In the genomic region with DNA sequence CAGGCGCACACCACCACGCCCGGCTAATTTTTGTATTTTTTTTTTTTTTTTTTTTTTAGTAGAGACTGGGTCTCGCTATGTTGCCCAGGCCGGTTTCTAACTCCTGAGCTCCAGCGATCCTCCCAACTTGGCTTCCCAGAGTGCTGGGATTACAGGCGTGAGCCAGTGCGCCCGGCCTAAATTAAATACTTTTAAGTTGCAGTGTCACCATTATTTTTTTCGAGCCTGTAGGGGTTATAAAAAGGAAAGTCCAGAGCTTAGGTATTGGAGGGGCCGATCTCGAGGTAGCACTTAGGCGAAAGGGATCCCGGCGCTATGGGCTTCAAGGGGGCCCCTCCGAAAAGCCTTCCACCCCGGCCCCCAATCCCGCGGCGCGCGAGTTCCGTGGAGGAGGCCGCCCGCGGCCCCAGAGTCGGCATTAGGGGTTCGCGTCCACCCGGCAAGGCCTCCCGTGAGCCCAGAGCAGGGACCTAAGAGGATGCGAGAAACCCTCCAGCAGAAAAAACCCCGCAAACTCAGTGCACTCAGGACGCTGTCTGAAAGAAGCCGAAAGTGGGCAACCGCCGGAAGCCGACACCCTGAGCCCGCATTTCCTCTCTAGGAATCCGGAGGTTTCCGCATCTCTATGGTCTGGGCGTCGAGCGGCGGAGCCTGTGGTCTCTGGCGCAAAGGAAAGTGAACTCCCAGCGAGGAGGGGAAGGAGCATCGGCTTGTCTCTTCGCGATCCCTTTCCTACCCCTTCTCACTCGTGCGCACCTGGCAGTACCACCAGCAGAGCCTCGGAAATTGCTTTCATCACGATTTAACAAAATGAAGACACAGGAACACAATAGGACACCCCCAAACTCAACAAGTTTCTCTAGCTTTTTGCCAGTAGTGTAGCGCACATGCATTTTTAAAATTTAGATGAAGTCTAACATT, we compare ENCODE assay signal across 8 cellular contexts. TPM values are rescaled to one million over a fixed set of nuclear protein-coding genes. Genes with fewer than 3 reads are reported as not detected.
DNase-seq lines count a peak whose midpoint lies in the region; ATAC-seq and TF ChIP-seq lines count a peak whose summit lies in the region.

No MANE protein-coding gene starts in this region.

- H3K27me3 ChIP-seq in IMR-90 (ENCODE audit: control insufficient read depth, insufficient read depth, low read length) (no peaks in the 10 kb centered on the region), PC-9 (ENCODE audit: insufficient read depth, low read depth) (no peaks in the 10 kb centered on the region), esophagus muscularis mucosa (no peaks in the 10 kb centered on the region), muscle layer of duodenum (ENCODE audit: low read depth, low read length) (no peaks in the 10 kb centered on the region)

- H4K5ac ChIP-seq in IMR-90 (ENCODE audit: low read depth, low read length): peak overlapping the region; percentile 100

- TF ChIP-seq EP300 in esophagus muscularis mucosa (IDR thresholded peaks at IDR 0.05): no peak

- H3K9me2 ChIP-seq in PC-9 (ENCODE audit: insufficient read depth): no peaks in the 10 kb centered on the region

- H3K36me3 Mint-ChIP-seq in Calu3 (ENCODE audit: insufficient read depth, unreplicated experiment): peaks cover 9% of the 10 kb centered on the region
- no peaks in the 10 kb centered on the region for H3K36me3 Mint-ChIP-seq in activated T-cell treated with anti-CD3 and anti-CD28 coated beads, Interleukin-2, amount 50 U/mL, for 4 hours (ENCODE audit: insufficient read depth)

- TF ChIP-seq POLR2A in IMR-90 (IDR thresholded peaks at IDR 0.05; ENCODE audit: low read depth, low read length) (peak; percentile 83), esophagus muscularis mucosa (IDR thresholded peaks at IDR 0.05; ENCODE audit: low read depth) (no peak)

- H3K9me3 ChIP-seq in IMR-90 (ENCODE audit: control insufficient read depth, insufficient read depth, low read length): no peaks in the 10 kb centered on the region
- H3K9me3 ChIP-seq in PC-9 (ENCODE audit: insufficient read depth, low read depth): no peaks in the 10 kb centered on the region
- no peaks in the 10 kb centered on the region for H3K9me3 ChIP-seq in esophagus muscularis mucosa
- no peaks in the 10 kb centered on the region for H3K9me3 ChIP-seq in muscle layer of duodenum (ENCODE audit: control insufficient read depth in 1 of 2, low read length in 2 of 2)

- peak overlapping the region; percentile 87 for H3K56ac ChIP-seq in IMR-90 (ENCODE audit: extremely low read depth, insufficient read depth, low read length)

- no peaks in the 10 kb centered on the region for H3K4me1 Mint-ChIP-seq in Calu3 (ENCODE audit: low read depth, unreplicated experiment)
- peaks cover 24% of the 10 kb centered on the region for H3K4me1 Mint-ChIP-seq in activated T-cell treated with anti-CD3 and anti-CD28 coated beads, Interleukin-2, amount 50 U/mL, for 4 hours (ENCODE audit: low read depth)

- H4K91ac ChIP-seq in IMR-90 (ENCODE audit: insufficient read depth, low read depth, low read length): peak overlapping the region; percentile 89

- DNase-seq in Calu3: peak; percentile 74
- peak; percentile 90 for DNase-seq in IMR-90
- peak; percentile 77 to 80 for DNase-seq in PC-9
- peak; percentile 72 for DNase-seq in activated T-cell treated with anti-CD3 and anti-CD28 coated beads, Interleukin-2, amount 50 U/mL, for 4 hours
- peak; percentile 95 for DNase-seq in esophagus muscularis mucosa (ENCODE audit: extremely low spot score)
- peak; percentile 61 to 66 for DNase-seq in stimulated activated CD8-positive, alpha-beta memory T cell treated with anti-CD3 and anti-CD28 coated beads, Interleukin-7, amount 100 ng/mL, for 1 hour (ENCODE audit: low read depth in 2 of 2)

- peak; percentile 74 for ATAC-seq in GM21526 (IDR thresholded peaks at IDR 0.05; ENCODE audit: low FRiP score, unreplicated experiment)
- peak; percentile 97 for ATAC-seq in IMR-90 (ENCODE audit: low read depth)
- peak; percentile 82 to 88 for ATAC-seq in activated T-cell treated with anti-CD3 and anti-CD28 coated beads, Interleukin-2, amount 50 U/mL, for 4 hours

- peak overlapping the region; percentile 98 for H3K4me2 ChIP-seq in IMR-90 (ENCODE audit: low read depth, low read length)
- peak overlapping the region; percentile 84 for H3K4me2 ChIP-seq in PC-9

- in situ Hi-C loops in IMR-90 (cut with MboI; ENCODE audit: low sequenced_read_pairs): no loop called here

- H3K4me3 ChIP-seq in IMR-90 (ENCODE audit: insufficient read depth, low read depth, low read length): peak overlapping the region; percentile 55
- peak overlapping the region; percentile 68 for H3K4me3 ChIP-seq in PC-9
- H3K4me3 ChIP-seq in esophagus muscularis mucosa: peak overlapping the region; percentile 65 to 76 (median 70)
- H3K4me3 ChIP-seq in muscle layer of duodenum (ENCODE audit: low read depth in 1 of 2, low read length in 2 of 2): peak overlapping the region; percentile 74 to 77

- peak overlapping the region; percentile 27 for H3K27ac Mint-ChIP-seq in Calu3 (ENCODE audit: unreplicated experiment)

- H2BK5ac ChIP-seq in IMR-90 (ENCODE audit: low read depth, low read length, poor library complexity, severe bottlenecking): peak overlapping the region; percentile 90

- H3K9me3 Mint-ChIP-seq in Calu3 (ENCODE audit: low read depth, unreplicated experiment): no peaks in the 10 kb centered on the region
- no peaks in the 10 kb centered on the region for H3K9me3 Mint-ChIP-seq in activated T-cell treated with anti-CD3 and anti-CD28 coated beads, Interleukin-2, amount 50 U/mL, for 4 hours

- peak overlapping the region; percentile 86 for H3K23ac ChIP-seq in IMR-90 (ENCODE audit: low read depth, low read length)

- no peaks in the 10 kb centered on the region for H3K79me1 ChIP-seq in IMR-90 (ENCODE audit: low read depth in 1 of 2, low read length in 2 of 2)

- peak overlapping the region; percentile 86 for H3K4ac ChIP-seq in IMR-90 (ENCODE audit: low read depth, low read length)

- H3K14ac ChIP-seq in IMR-90 (replicated peaks; ENCODE audit: low read depth, low read length): peak overlapping the region; percentile 92

- CTCF ChIA-PET in Calu3 (lab: Charles Lee) (interaction anchor here (0.6 kb wide), 1 partner anchor 204 kb away, joined by 5 read pairs; a partner anchor contains a TSS), IMR-90 (lab: Yijun Ruan, JAX) (no interaction called here), PC-9 (lab: Charles Lee) (interaction anchor here (0.7 kb wide), 1 partner anchor 599 kb away, joined by 5 read pairs; no protein-coding TSS in a partner anchor)

- peak overlapping the region; percentile 49 for H2BK20ac ChIP-seq in IMR-90 (ENCODE audit: low read depth, low read length)

- H3K27me3 Mint-ChIP-seq in Calu3 (ENCODE audit: unreplicated experiment): peaks cover 15% of the 10 kb centered on the region
- peaks cover 3% of the 10 kb centered on the region for H3K27me3 Mint-ChIP-seq in activated T-cell treated with anti-CD3 and anti-CD28 coated beads, Interleukin-2, amount 50 U/mL, for 4 hours (ENCODE audit: low read depth)

- dilution Hi-C loops in IMR-90 (cut with HindIII; ENCODE audit: low sequenced_read_pairs, unreplicated experiment): no loop called here

- peak overlapping the region; percentile 97 for H3K18ac ChIP-seq in IMR-90 (ENCODE audit: low read depth, low read length)

- POLR2A ChIA-PET in IMR-90 (lab: Charles Lee; ENCODE audit: unreplicated experiment): interaction anchor here (0.6 to 0.7 kb wide), 5 partner anchors 16 to 128 kb away, joined by 3 to 16 read pairs (median 8); no protein-coding TSS in a partner anchor
- POLR2A ChIA-PET in PC-9 (lab: Charles Lee; ENCODE audit: unreplicated experiment): interaction anchor here (0.6 to 0.7 kb wide), 2 partner anchors 66 to 697 kb away, joined by 4 to 11 read pairs; no protein-coding TSS in a partner anchor

- intact Hi-C loops in Calu3 (cut with micrococcal nuclease; ENCODE audit: unreplicated experiment) (no loop called here), IMR-90 (cut with micrococcal nuclease) (loop anchor here (5.0 kb wide), 3 partner anchors 66 to 151 kb away; a partner anchor contains a TSS), PC-9 (cut with micrococcal nuclease; ENCODE audit: unreplicated experiment) (no loop called here), esophagus muscularis mucosa (cut with DNase I) (no loop called here)

- H3K36me3 ChIP-seq in IMR-90 (ENCODE audit: control insufficient read depth, insufficient read depth, low read length) (no peaks in the 10 kb centered on the region), PC-9 (ENCODE audit: low read depth) (no peaks in the 10 kb centered on the region), esophagus muscularis mucosa (no peaks in the 10 kb centered on the region), muscle layer of duodenum (ENCODE audit: control insufficient read depth in 1 of 2, insufficient read depth in 2 of 2, low read length in 2 of 2) (no peaks in the 10 kb centered on the region)

- peak overlapping the region; percentile 96 to 98 for H4K8ac ChIP-seq in IMR-90 (ENCODE audit: low read depth in 2 of 2, low read length in 2 of 2)

- peak overlapping the region; percentile 100; the same call in 2 of the 3 replicates for H2BK15ac ChIP-seq in IMR-90 (ENCODE audit: low read depth, low read length)

- peak overlapping the region; percentile 96 for H3K9ac ChIP-seq in IMR-90 (ENCODE audit: low read depth, low read length)

- peak overlapping the region; percentile 86 for H2BK120ac ChIP-seq in IMR-90 (ENCODE audit: low read depth, low read length)

- H3K9me1 ChIP-seq in IMR-90 (ENCODE audit: insufficient read depth, low read length): peaks cover 3% of the 10 kb centered on the region

- peak overlapping the region; percentile 98 for H3K27ac ChIP-seq in IMR-90 (ENCODE audit: insufficient read depth, low read length)
- peak overlapping the region; percentile 41 for H3K27ac ChIP-seq in PC-9
- peak overlapping the region; percentile 88 to 91 (median 90) for H3K27ac ChIP-seq in esophagus muscularis mucosa (replicated peaks in 1 of 4)
- peak overlapping the region; percentile 67 for H3K27ac ChIP-seq in muscle layer of duodenum (ENCODE audit: low read length)

- H3K4me3 Mint-ChIP-seq in Calu3 (ENCODE audit: low read depth, unreplicated experiment): peak overlapping the region; percentile 64
- peak overlapping the region; percentile 81 for H3K4me3 Mint-ChIP-seq in activated T-cell treated with anti-CD3 and anti-CD28 coated beads, Interleukin-2, amount 50 U/mL, for 4 hours

- 0% methylated on average over 4 of the region's 55 CpGs; no CpG with 5 or more reads in 1 of the 2 experiments for WGBS in IMR-90 (ENCODE audit: extremely low coverage in 2 of 2, insufficient read length in 1 of 2), 2 experiments
- WGBS in esophagus muscularis mucosa: 14% methylated on average over 28 of the region's 55 CpGs

- no peaks in the 10 kb centered on the region for H3K79me2 ChIP-seq in PC-9 (ENCODE audit: low read depth)

- peak overlapping the region; percentile 53 for H2AK5ac ChIP-seq in IMR-90 (ENCODE audit: low read depth, low read length)

- H4K20me1 ChIP-seq in IMR-90 (ENCODE audit: insufficient read depth, low read length): no peaks in the 10 kb centered on the region
- no peaks in the 10 kb centered on the region for H4K20me1 ChIP-seq in PC-9 (ENCODE audit: insufficient read depth)

- H3K4me1 ChIP-seq in IMR-90 (ENCODE audit: control insufficient read depth, insufficient read depth, low read length) (peaks cover 8% of the 10 kb centered on the region), PC-9 (replicated peaks; ENCODE audit: insufficient read depth) (peaks cover 21% of the 10 kb centered on the region), esophagus muscularis mucosa (peaks cover 7 to 14% (median 10%) of the 10 kb centered on the region in 4 donors), muscle layer of duodenum (ENCODE audit: control insufficient read depth in 1 of 2, insufficient read depth in 2 of 2, low read length in 2 of 2) (peaks cover 0 to 5% of the 10 kb centered on the region in 2 donors)

- peak overlapping the region; percentile 68 for H2AK9ac ChIP-seq in IMR-90 (replicated peaks; ENCODE audit: low read depth, low read length, poor library complexity)

- H2AFZ ChIP-seq in IMR-90 (replicated peaks; ENCODE audit: low read length, poor library complexity) (peak overlapping the region; percentile 84), PC-9 (peak overlapping the region; percentile 89)

- no peak for TF ChIP-seq CTCF in Calu3 (IDR thresholded peaks at IDR 0.05; ENCODE audit: unreplicated experiment)
- no peak for TF ChIP-seq CTCF in IMR-90 (conservative IDR thresholded peaks at IDR 0.05; ENCODE audit: low read depth, low read length)
- no peak for TF ChIP-seq CTCF in PC-9 (conservative IDR thresholded peaks at IDR 0.05)
- TF ChIP-seq CTCF in esophagus muscularis mucosa (IDR thresholded peaks at IDR 0.05): no peak

- no peak for TF ChIP-seq RAD21 in IMR-90 (IDR thresholded peaks at IDR 0.05; ENCODE audit: low read length)

- BruUV-seq in Calu3 (replicated peaks; lab: Mats Ljungman, UMichigan): no TSS peak
- BruUV-seq in IMR-90 (replicated peaks; lab: Mats Ljungman, UMichigan): no TSS peak
- BruUV-seq in PC-9 (replicated peaks; lab: Mats Ljungman, UMichigan): no TSS peak

- H3F3A ChIP-seq in PC-9 (ENCODE audit: insufficient read depth, low read depth): peaks cover 16% of the 10 kb centered on the region; the same call in 1 of the 2 replicates

RNA-seq across cellular contexts. Expression of a gene that starts 14.1 kb away (rescaled TPM):
- 0.49 and 0.54 TPM in 2 replicates for total RNA-seq in Calu3 (2022)
- 0.90 and 1.4 TPM in 2 replicates for total RNA-seq in IMR-90 (2012; rRNA removed)
- polyA plus RNA-seq in IMR-90 (2012; rRNA removed): 0.77 and 1.1 TPM in 2 replicates
- 0.41 and 0.58 TPM in 2 replicates for polyA plus RNA-seq in IMR-90 (2012; cell fraction: cytosol; rRNA removed)
- 0.60 and 1.3 TPM in 2 replicates for polyA plus RNA-seq in IMR-90 (2012; cell fraction: nucleus; rRNA removed; ENCODE audit: low replicate concordance)
- total RNA-seq in PC-9 (2021): 5.7 and 6.1 TPM in 2 replicates
- total RNA-seq in activated T-cell treated with anti-CD3 and anti-CD28 coated beads, Interleukin-2, amount 50 U/mL, for 4 hours: under 1 TPM; 0.55 to 0.87 (median 0.56) TPM
- 10 to 100 TPM; 22.4 to 58.6 (median 32.2) TPM for total RNA-seq in esophagus muscularis mucosa

Comparison
In these comparisons a context has a peak if more than half of its experiments do, and no peak if none do; other contexts are left out.
1. Peak in every context shown above with its lines: DNase-seq, ATAC-seq, H3K4me3 ChIP-seq and H3K27ac ChIP-seq.
2. H3K27ac ChIP-seq: peak in every context shown above with its lines; median percentile 98 in IMR-90; 90 in esophagus muscularis mucosa; 67 in muscle layer of duodenum; 41 in PC-9.